In the genomic region with DNA sequence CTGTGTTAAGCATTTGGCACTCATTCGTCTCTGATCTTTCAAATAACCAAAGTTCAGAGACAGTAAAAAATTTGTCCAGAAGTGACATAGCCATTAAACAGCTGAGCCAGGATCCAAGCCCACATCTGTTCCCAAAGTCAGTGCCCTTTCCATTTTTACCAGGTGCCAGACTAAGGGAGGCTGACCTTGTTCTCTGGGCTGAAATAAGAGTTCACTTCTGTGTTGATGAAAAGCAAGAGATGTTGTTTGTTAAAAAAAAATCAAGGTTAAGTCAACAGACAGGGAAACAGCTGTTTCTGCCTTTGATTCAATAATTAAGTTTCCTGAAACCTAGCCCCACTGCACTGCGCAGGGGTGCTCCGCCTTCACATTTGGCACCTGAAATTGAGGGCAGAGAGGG, we compare ENCODE assay signal across 23 cellular contexts.
DNase-seq lines count a peak whose midpoint lies in the region; ATAC-seq, FAIRE-seq and TF ChIP-seq lines count a peak whose summit lies in the region.
"Had no signal": no experiment of that assay in that cellular context is flagged by ENCODE, and none has a peak within 500 bp of the region (broad histone marks: within the 10 kb centered on the region; RNA-seq: fewer than 3 reads in every experiment).

No MANE protein-coding gene starts in this region.

- DNase-seq in NCI-H2227 (lab: John Stamatoyannopoulos, UW; ENCODE audit: unreplicated experiment) (peak; percentile 15), NCI-H2227 treated with DMSO at 0.1 percent for 48 hours (lab: John Stamatoyannopoulos, UW) (no peak), left kidney (ENCODE audit: low read depth, low spot score) (peak; percentile 38), pancreas (no peak), D341Med (ENCODE audit: low spot score) (no peak), MCF 10A (ENCODE audit: unreplicated experiment) (no peak)
- DNase-seq: GM23248, H9, HFFc6, NCI-H1105, NCI-H1694, NCI-H2081, NCI-H226, NCI-H524 treated with DMSO at 0.1 percent for 48 hours, OCI-M1, Right ventricle myocardium superior had no signal

- peak in 3 of 4 donors; percentile 27 to 66 (median 65) for ATAC-seq in pancreas
- ATAC-seq in GM19455 (IDR thresholded peaks at IDR 0.05; ENCODE audit: unreplicated experiment): no peak
- ATAC-seq: K562 had no signal

- H3K36me3 ChIP-seq in pancreas: no peaks in the 10 kb centered on the region

- no TSS peak for BruUV-seq in MCF 10A (replicated peaks; lab: Mats Ljungman, UMichigan)

- no peak overlapping the region for H3K4me3 Mint-ChIP-seq in MCF 10A (ENCODE audit: unreplicated experiment)
- H3K4me3 Mint-ChIP-seq: B cell; CD14-positive monocyte; H9; HFFc6; T-helper 1 cell treated with Interleukin-12 subunit alpha and Interleukin-12 subunit beta and Interleukin-4 antibody, amounts not matched to agents 30 μg/mL and 1 μg/mL, for 36 hours had no signal

- H3K36me3 Mint-ChIP-seq in MCF 10A (ENCODE audit: insufficient read depth, unreplicated experiment): peaks cover 20% of the 10 kb centered on the region
- H3K36me3 Mint-ChIP-seq: CD14-positive monocyte had no signal

- TF ChIP-seq CTCF in pancreas (IDR thresholded peaks at IDR 0.05) (no peak), MCF 10A (IDR thresholded peaks at IDR 0.05; ENCODE audit: unreplicated experiment) (no peak)

- POLR2A ChIA-PET in MCF 10A (lab: Yijun Ruan, JAX): interaction anchor here (1.1 kb wide), 1 partner anchor 25 kb away, joined by 3 read pairs; no protein-coding TSS in a partner anchor

- H3K27me3 ChIP-seq in pancreas: no peaks in the 10 kb centered on the region

- H3K27me3 Mint-ChIP-seq in MCF 10A (ENCODE audit: insufficient read depth, unreplicated experiment): no peaks in the 10 kb centered on the region
- H3K27me3 Mint-ChIP-seq: B cell had no signal

- H3K27ac ChIP-seq in pancreas: no peak overlapping the region
- H3K27ac ChIP-seq: GM23248 had no signal

- no peaks in the 10 kb centered on the region for H3K9me3 ChIP-seq in pancreas

- intact Hi-C loops in pancreas (cut with DNase I) (no loop called here), MCF 10A (cut with micrococcal nuclease) (loop anchor here (10.0 kb wide), 1 partner anchor 139 kb away; a partner anchor contains a TSS)

- FAIRE-seq in pancreas (lab: Jason Lieb, UNC): no peak
- FAIRE-seq: A204.1, GM12891, K562 had no signal

- no peaks in the 10 kb centered on the region for H3K9me3 Mint-ChIP-seq in MCF 10A (ENCODE audit: unreplicated experiment)
- H3K9me3 Mint-ChIP-seq: H9; HFFc6; T-helper 1 cell treated with Interleukin-12 subunit alpha and Interleukin-12 subunit beta and Interleukin-4 antibody, amounts not matched to agents 30 μg/mL and 1 μg/mL, for 36 hours had no signal

- CTCF ChIA-PET in MCF 10A (lab: Yijun Ruan, JAX): interaction anchor here (1.1 kb wide), 1 partner anchor 8 kb away, joined by 3 read pairs; no protein-coding TSS in a partner anchor

- H3K4me3 ChIP-seq in pancreas: no peak overlapping the region
- H3K4me3 ChIP-seq: GM23248, K562 had no signal

- 30 to 33% methylated on average over 3 of the region's 3 CpGs for WGBS in pancreas, 2 donors

- H3K4me1 Mint-ChIP-seq in MCF 10A (ENCODE audit: insufficient read depth, unreplicated experiment): peaks cover 9% of the 10 kb centered on the region
- H3K4me1 Mint-ChIP-seq: B cell, CD14-positive monocyte, H9 had no signal

- peaks cover 0 to 5% (median 0%) of the 10 kb centered on the region in 3 donors for H3K4me1 ChIP-seq in pancreas

- no peak overlapping the region for H3K27ac Mint-ChIP-seq in MCF 10A (ENCODE audit: low read depth, unreplicated experiment)
- H3K27ac Mint-ChIP-seq: B cell; CD14-positive monocyte; H9; HFFc6; T-helper 1 cell treated with Interleukin-12 subunit alpha and Interleukin-12 subunit beta and Interleukin-4 antibody, amounts not matched to agents 30 μg/mL and 1 μg/mL, for 36 hours had no signal

Comparison
In these comparisons a context has a peak if more than half of its experiments do, and no peak if none do; other contexts are left out.
1. DNase-seq: peak in NCI-H2227 (single experiment) and left kidney (single experiment); none in NCI-H2227 treated with DMSO at 0.1 percent for 48 hours (single experiment), pancreas (0 of 6), D341Med (single experiment) and MCF 10A (single experiment).